In genomic region chr4:2423695-2424094, GRCh38 we compare ENCODE assay signal across 19 cellular contexts. TPM values are rescaled to one million over a fixed set of nuclear protein-coding genes. Genes with fewer than 3 reads are reported as not detected.
DNase-seq lines count a peak whose midpoint lies in the region; TF ChIP-seq lines count a peak whose summit lies in the region.
"Had no signal": no experiment of that assay in that cellular context is flagged by ENCODE, and none has a peak within 500 bp of the region (broad histone marks: within the 10 kb centered on the region; RNA-seq: fewer than 3 reads in every experiment).

No MANE protein-coding gene starts in this region.

- H3K9me2 ChIP-seq in hepatocyte (replicated peaks; ENCODE audit: insufficient read depth) = no peaks in the 10 kb centered on the region

- H2BK120ac ChIP-seq in mesendoderm (ENCODE audit: low read depth, low read length) = no peak overlapping the region

- H2BK15ac ChIP-seq in mesendoderm (replicated peaks; ENCODE audit: low read depth) = no peak overlapping the region

- H3K27ac ChIP-seq in endodermal cell (ENCODE audit: low read depth, low read length) = no peak overlapping the region
- no peak overlapping the region for H3K27ac ChIP-seq in neural progenitor cell
- H3K27ac ChIP-seq in mesendoderm (ENCODE audit: low read depth, low read length) = no peak overlapping the region
- H3K27ac ChIP-seq in hepatocyte = no peak overlapping the region

- WGBS in endodermal cell (ENCODE audit: insufficient coverage in 1 of 2, insufficient read length in 1 of 2), 2 experiments = 88 to 95% methylated on average over 6 to 10 of the region's 10 CpGs
- no CpG with 5 or more reads among the region's 10 CpGs for WGBS in mesendoderm (ENCODE audit: extremely low coverage, insufficient coverage, low lambda C conversion rate)
- 88% methylated on average over 10 of the region's 10 CpGs for WGBS in hepatocyte (ENCODE audit: low lambda C conversion rate, missing lambda C conversion rate)

- H3K9me3 ChIP-seq in endodermal cell (ENCODE audit: control insufficient read depth, low read length) (no peaks in the 10 kb centered on the region), neural progenitor cell (ENCODE audit: low read depth) (no peaks in the 10 kb centered on the region), hepatocyte (ENCODE audit: low read depth) (no peaks in the 10 kb centered on the region)
- H3K9me3 ChIP-seq: BE2C, HAP-1 had no signal

- H3K4me1 Mint-ChIP-seq in endodermal cell = peaks cover 4% of the 10 kb centered on the region
- peaks cover 7% of the 10 kb centered on the region for H3K4me1 Mint-ChIP-seq in neural progenitor cell

- H3K27me3 Mint-ChIP-seq in endodermal cell (ENCODE audit: insufficient read depth) = peaks cover 39% of the 10 kb centered on the region
- H3K27me3 Mint-ChIP-seq in neural progenitor cell (ENCODE audit: insufficient read depth, low read depth) = peaks cover 33% of the 10 kb centered on the region

- no peaks in the 10 kb centered on the region for H3K9me3 Mint-ChIP-seq in endodermal cell
- H3K9me3 Mint-ChIP-seq in neural progenitor cell = no peaks in the 10 kb centered on the region
- H3K9me3 Mint-ChIP-seq: CD4-positive, CD25-positive, alpha-beta regulatory T cell; CD8-positive, alpha-beta memory T cell had no signal

- H4K5ac ChIP-seq in mesendoderm (ENCODE audit: low read length) = no peak overlapping the region

- H2AK5ac ChIP-seq in mesendoderm (ENCODE audit: low read length) = no peak overlapping the region

- H3K4me1 ChIP-seq in endodermal cell (ENCODE audit: control insufficient read depth, insufficient read depth, low read length) (peaks cover 5% of the 10 kb centered on the region), neural progenitor cell (no peaks in the 10 kb centered on the region), mesendoderm (ENCODE audit: control insufficient read depth, low read depth, low read length) (peaks cover 1% of the 10 kb centered on the region), hepatocyte (ENCODE audit: insufficient read depth) (peaks cover 7% of the 10 kb centered on the region)
- H3K4me1 ChIP-seq: BE2C, HAP-1 had no signal

- H3K9ac ChIP-seq in endodermal cell (ENCODE audit: extremely low read depth, low read length, poor library complexity, severe bottlenecking) (no peak overlapping the region), neural progenitor cell (no peak overlapping the region), mesendoderm (ENCODE audit: low read length) (no peak overlapping the region)

- H4K8ac ChIP-seq in mesendoderm (ENCODE audit: low read depth, low read length) = no peak overlapping the region

- no peak overlapping the region for H3K4me3 ChIP-seq in H7 (ENCODE audit: insufficient read depth, low read depth, low read length)
- no peak overlapping the region for H3K4me3 ChIP-seq in endodermal cell (ENCODE audit: low read length)
- no peak overlapping the region for H3K4me3 ChIP-seq in neural progenitor cell
- no peak overlapping the region for H3K4me3 ChIP-seq in mesendoderm (ENCODE audit: low read length)
- no peak overlapping the region for H3K4me3 ChIP-seq in hepatocyte
- H3K4me3 ChIP-seq: HAP-1 had no signal

- H3K18ac ChIP-seq in mesendoderm (ENCODE audit: low read length) = no peak overlapping the region

- H3K4ac ChIP-seq in mesendoderm (ENCODE audit: low read depth, low read length) = no peak overlapping the region

- no peak overlapping the region for H3K4me3 Mint-ChIP-seq in endodermal cell
- no peak overlapping the region for H3K4me3 Mint-ChIP-seq in neural progenitor cell
- H3K4me3 Mint-ChIP-seq: CD4-positive, CD25-positive, alpha-beta regulatory T cell; CD8-positive, alpha-beta memory T cell had no signal

- H3K27ac Mint-ChIP-seq in endodermal cell = no peak overlapping the region
- no peak overlapping the region for H3K27ac Mint-ChIP-seq in neural progenitor cell
- H3K27ac Mint-ChIP-seq: CD4-positive, CD25-positive, alpha-beta regulatory T cell; CD8-positive, alpha-beta memory T cell had no signal

- H4K20me1 ChIP-seq in neural progenitor cell (ENCODE audit: low read depth) (peaks cover 9% of the 10 kb centered on the region), hepatocyte (ENCODE audit: insufficient read depth, poor library complexity, severe bottlenecking) (no peaks in the 10 kb centered on the region)

- TF ChIP-seq CTCF in endodermal cell (conservative IDR thresholded peaks at IDR 0.05) = no peak
- TF ChIP-seq CTCF in neural progenitor cell (IDR thresholded peaks at IDR 0.05) = no peak
- no peak for TF ChIP-seq CTCF in hepatocyte (IDR thresholded peaks at IDR 0.05; ENCODE audit: poor library complexity)

- no peak overlapping the region for H3K23ac ChIP-seq in mesendoderm (ENCODE audit: low read length)

- H3K27me3 ChIP-seq in H7 (ENCODE audit: control insufficient read depth, insufficient read depth, low read length) = peaks cover 26% of the 10 kb centered on the region
- H3K27me3 ChIP-seq in endodermal cell (ENCODE audit: control insufficient read depth, insufficient read depth, low read length, poor library complexity, severe bottlenecking) = peaks cover 39% of the 10 kb centered on the region
- H3K27me3 ChIP-seq in neural progenitor cell = peaks cover 40% of the 10 kb centered on the region
- H3K27me3 ChIP-seq in mesendoderm (ENCODE audit: insufficient read depth, low read length, poor library complexity) = peaks cover 14% of the 10 kb centered on the region
- peaks cover 28% of the 10 kb centered on the region for H3K27me3 ChIP-seq in hepatocyte

- no peak overlapping the region for H3K56ac ChIP-seq in mesendoderm (ENCODE audit: low read length)

- H3K4me2 ChIP-seq in neural progenitor cell = no peak overlapping the region
- no peak overlapping the region for H3K4me2 ChIP-seq in mesendoderm (ENCODE audit: low read length)
- no peak overlapping the region for H3K4me2 ChIP-seq in hepatocyte

- no peak overlapping the region for H2BK5ac ChIP-seq in mesendoderm (ENCODE audit: low read length)

- H2AFZ ChIP-seq in neural progenitor cell (replicated peaks) = no peak overlapping the region
- no peak overlapping the region for H2AFZ ChIP-seq in hepatocyte

- H3K36me3 ChIP-seq in H7 (replicated peaks; ENCODE audit: control insufficient read depth, insufficient read depth, low read length) = no peaks in the 10 kb centered on the region
- H3K36me3 ChIP-seq in endodermal cell (ENCODE audit: control insufficient read depth, insufficient read depth, low read length) = no peaks in the 10 kb centered on the region
- no peaks in the 10 kb centered on the region for H3K36me3 ChIP-seq in neural progenitor cell
- H3K36me3 ChIP-seq in mesendoderm (ENCODE audit: control insufficient read depth, insufficient read depth, low read length) = no peaks in the 10 kb centered on the region
- H3K36me3 ChIP-seq in hepatocyte (replicated peaks; ENCODE audit: insufficient read depth, low read depth) = no peaks in the 10 kb centered on the region
- H3K36me3 ChIP-seq: BE2C, HAP-1 had no signal

- H3K36me3 Mint-ChIP-seq in endodermal cell (ENCODE audit: low read depth) (no peaks in the 10 kb centered on the region), neural progenitor cell (no peaks in the 10 kb centered on the region)
- H3K36me3 Mint-ChIP-seq: CD4-positive, CD25-positive, alpha-beta regulatory T cell had no signal

- H3F3A ChIP-seq in neural progenitor cell (ENCODE audit: low read depth) = no peaks in the 10 kb centered on the region

- no peaks in the 10 kb centered on the region for H3K79me1 ChIP-seq in mesendoderm (ENCODE audit: low read length)

- H3K79me2 ChIP-seq in neural progenitor cell (ENCODE audit: low read depth) (no peaks in the 10 kb centered on the region), mesendoderm (ENCODE audit: control insufficient read depth, insufficient read depth, low read length) (no peaks in the 10 kb centered on the region), hepatocyte (no peaks in the 10 kb centered on the region)

- DNase-seq in H7 (peak; percentile 68), endodermal cell (peak; percentile 51), neural progenitor cell (ENCODE audit: low spot score) (peak; percentile 16), AG20443 (ENCODE audit: low spot score) (no peak), mesendoderm (no peak), hepatocyte (ENCODE audit: low spot score) (no peak)
- DNase-seq: BE2C; C1 segment of cervical spinal cord; CD4-positive, CD25-positive, alpha-beta regulatory T cell; CD8-positive, alpha-beta memory T cell; COR-L47; DMS 273 treated with DMSO at 0.1 percent for 48 hours; DMS53; DND-41; GDM1; GOT3 had no signal

RNA-seq across cellular contexts. Expression of gene CFAP99, which starts 4.9 kb away (rescaled TPM):
- total RNA-seq in H7 (2014; rRNA removed; shearing (Covaris generic)) = not detected in 2 replicates
- total RNA-seq in endodermal cell (not detected), neural progenitor cell (ENCODE audit: low replicate concordance) (not detected in 2 replicates), hepatocyte (0.04 TPM in 1 of 2 replicates, not detected in the other)
- polyA plus RNA-seq in endodermal cell (2013, experiment 1 of 2) = not detected
- polyA plus RNA-seq in endodermal cell (2013, experiment 2 of 2) = not detected
- polyA plus RNA-seq in mesendoderm (2013, experiment 1 of 2) = 0.11 TPM
- 0.13 TPM for polyA plus RNA-seq in mesendoderm (2013, experiment 2 of 2)
- 0.09 TPM in 1 of 2 replicates, not detected in the other for polyA plus RNA-seq in hepatocyte
- total RNA-seq: A172, HT-29 had no signal
- polyA plus RNA-seq: CD4-positive, CD25-positive, alpha-beta regulatory T cell; CD8-positive, alpha-beta memory T cell had no signal

RNA-seq across cellular contexts. Expression of gene ZFYVE28, which starts 5.2 kb away (rescaled TPM):
- total RNA-seq in H7 (2014; rRNA removed; shearing (Covaris generic)) = 2.1 and 5.7 TPM in 2 replicates
- total RNA-seq in endodermal cell (1 to 10 TPM in 1 of 2 donors, under 1 TPM in 1; 0.73 to 1.6 TPM), neural progenitor cell (ENCODE audit: low replicate concordance) (0.39 and 0.93 TPM in 2 replicates), hepatocyte (0.60 and 2.2 TPM in 2 replicates)
- polyA plus RNA-seq in endodermal cell (2013, experiment 1 of 2) = 0.32 TPM
- 0.29 TPM for polyA plus RNA-seq in endodermal cell (2013, experiment 2 of 2)
- polyA plus RNA-seq in mesendoderm (2013, experiment 1 of 2) = 1.5 TPM
- polyA plus RNA-seq in mesendoderm (2013, experiment 2 of 2) = 1.4 TPM
- polyA plus RNA-seq in hepatocyte = 3.1 and 3.4 TPM in 2 replicates

RNA-seq across cellular contexts. Expression of gene RNF4, which starts 45.2 kb away (rescaled TPM):
- total RNA-seq in H7 (2014; rRNA removed; shearing (Covaris generic)) = 79.6 and 82.8 TPM in 2 replicates
- total RNA-seq in endodermal cell = 10 to 100 TPM; 73.2 to 93.6 TPM
- 68.6 TPM for polyA plus RNA-seq in endodermal cell (2013, experiment 1 of 2)
- polyA plus RNA-seq in endodermal cell (2013, experiment 2 of 2) = 67.6 TPM
- 73.8 and 96.4 TPM in 2 replicates for total RNA-seq in neural progenitor cell (ENCODE audit: low replicate concordance)
- 57.6 TPM for polyA plus RNA-seq in mesendoderm (2013, experiment 1 of 2)
- 56.5 TPM for polyA plus RNA-seq in mesendoderm (2013, experiment 2 of 2)
- 48.2 and 50.3 TPM in 2 replicates for total RNA-seq in hepatocyte
- polyA plus RNA-seq in hepatocyte = 42.4 and 50.8 TPM in 2 replicates

Comparison
In these comparisons a context has a peak if more than half of its experiments do, and no peak if none do; other contexts are left out.
1. DNase-seq: peak in H7 (single experiment), endodermal cell (single experiment) and neural progenitor cell (single experiment); none in AG20443 (single experiment), mesendoderm (single experiment) and hepatocyte (single experiment).